In the genomic region with DNA sequence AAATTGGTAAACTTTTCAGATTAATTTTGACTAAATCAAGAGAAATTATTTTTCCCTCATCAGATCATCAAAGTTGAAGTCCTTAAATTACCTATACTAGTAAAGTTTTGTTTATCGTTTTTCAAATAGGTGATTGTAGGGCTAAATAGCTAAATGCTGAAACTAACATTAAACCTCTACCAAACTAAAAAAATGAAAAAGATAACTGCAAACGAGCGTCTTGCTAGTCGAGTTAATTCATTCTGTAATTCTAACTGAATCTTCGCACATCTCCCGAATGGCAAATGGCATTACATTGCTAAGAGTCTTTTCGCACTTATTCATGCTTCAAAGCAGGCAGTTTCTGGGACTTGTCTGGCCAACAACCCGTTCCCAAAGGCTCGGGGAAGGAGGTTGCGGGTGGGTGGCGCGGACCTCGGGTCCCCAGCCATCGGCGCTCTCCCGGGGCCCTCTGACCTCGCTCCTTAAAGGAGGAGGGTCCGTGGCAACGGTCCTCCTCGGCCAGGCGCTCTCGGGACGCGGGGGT, we compare ENCODE assay signal across 8 cellular contexts. TPM values are rescaled to one million over a fixed set of nuclear protein-coding genes. Genes with fewer than 3 reads are reported as not detected.
DNase-seq lines count a peak whose midpoint lies in the region; ATAC-seq, FAIRE-seq and TF ChIP-seq lines count a peak whose summit lies in the region.

No MANE protein-coding gene starts in this region.

- H3K36me3 ChIP-seq in GM12878 (ENCODE audit: control insufficient read depth in 2 of 2, insufficient read depth in 2 of 2, low read length in 1 of 2): no peaks in the 10 kb centered on the region
- no peaks in the 10 kb centered on the region for H3K36me3 ChIP-seq in tibial artery

- no peak for TF ChIP-seq EP300 in GM12878 (IDR thresholded peaks at IDR 0.05; ENCODE audit: borderline replicate concordance in 1 of 2, control insufficient read depth in 1 of 2, low read depth in 2 of 2, low read length in 2 of 2)

- no peaks in the 10 kb centered on the region for H4K20me1 ChIP-seq in GM12878 (ENCODE audit: control insufficient read depth, insufficient read depth)

- H2AFZ ChIP-seq in GM12878 (ENCODE audit: control insufficient read depth, low read depth, low read length): peak overlapping the region; percentile 77; the same call in 1 of the 2 replicates

- CTCF ChIA-PET in AG04449 (lab: Yijun Ruan, JAX) (interaction anchor here (1.0 to 2.0 kb wide), 16 partner anchors 12 to 290 kb away, joined by 3 to 22 read pairs (median 4); partner anchors contain the start of gene PREP), GM12878 (lab: Yijun Ruan, JAX) (no interaction called here)

- H3K4me1 ChIP-seq in GM12878 (ENCODE audit: control insufficient read depth, insufficient read depth, low read length) (no peaks in the 10 kb centered on the region), tibial artery (peaks cover 0 to 5% (median 0%) of the 10 kb centered on the region in 4 donors)

- WGBS in GM12878 (ENCODE audit: insufficient coverage, insufficient replicate concordance, low lambda C conversion rate, missing lambda C conversion rate): 50% methylated on average over 24 of the region's 24 CpGs
- 24 to 27% methylated on average over 15 to 16 of the region's 24 CpGs for WGBS in lower leg skin, 2 donors

- RAD21 ChIA-PET in GM12878 (lab: Charles Lee; ENCODE audit: unreplicated experiment): no interaction called here

- H3K4me3 ChIP-seq in AG04449 (ENCODE audit: low read depth, low read length) (peak overlapping the region; percentile 74), GM12878 (peak overlapping the region; percentile 67; the same call in 1 of the 2 replicates), lower leg skin (ENCODE audit: low read depth, poor library complexity, severe bottlenecking) (peak overlapping the region; percentile 49), tibial artery (peak overlapping the region; percentile 79 to 82)

- no peak for TF ChIP-seq POLR2A in GM12878 (IDR thresholded peaks at IDR 0.05; ENCODE audit: low read depth, low read length)
- TF ChIP-seq POLR2A in lower leg skin (IDR thresholded peaks at IDR 0.05): no peak

- no peak overlapping the region for H3K9ac ChIP-seq in GM12878 (ENCODE audit: control insufficient read depth, insufficient read depth, low read length)

- DNase-seq in AG04449 (ENCODE audit: low read depth, low spot score) (no peak), HCEC 1CT (peak; percentile 28), GM12878 (ENCODE audit: low read depth, low spot score) (no peak), lower leg skin (ENCODE audit: low spot score in 2 of 2) (no peak), tibial artery (no peak), NCI-H2029 (lab: John Stamatoyannopoulos, UW) (no peak)

- POLR2A ChIA-PET in AG04449 (lab: Yijun Ruan, JAX) (no interaction called here), GM12878 (lab: Charles Lee) (no interaction called here)

- no peak overlapping the region for H3K27ac ChIP-seq in GM12878 (ENCODE audit: control insufficient read depth, insufficient read depth)
- peak overlapping the region; percentile 82 to 85 for H3K27ac ChIP-seq in tibial artery

- TF ChIP-seq CTCF in AG04449 (IDR thresholded peaks at IDR 0.05; ENCODE audit: insufficient read depth, low read length, missing control alignments) (no peak), GM12878 (IDR thresholded peaks at IDR 0.05 in 2 of 3, conservative IDR thresholded peaks at IDR 0.05 in 1 of 3; ENCODE audit: control insufficient read depth in 2 of 3, extremely low read depth in 1 of 3, insufficient read depth in 1 of 3, low read depth in 3 of 3, low read length in 3 of 3) (no peak), lower leg skin (IDR thresholded peaks at IDR 0.05) (no peak), tibial artery (IDR thresholded peaks at IDR 0.05) (no peak)

- in situ Hi-C loops in GM12878 (cut with MboI): no loop called here

- BruUV-seq in GM12878 (replicated peaks; lab: Mats Ljungman, UMichigan): no TSS peak

- ATAC-seq in GM12878 (no peak), GM19351 (IDR thresholded peaks at IDR 0.05; ENCODE audit: unreplicated experiment) (no peak), HG03565 (IDR thresholded peaks at IDR 0.05; ENCODE audit: unreplicated experiment) (no peak)

- SMC1A ChIA-PET in GM12878 (lab: Charles Lee; ENCODE audit: uncharacterized antibody, unreplicated experiment): no interaction called here

- no peaks in the 10 kb centered on the region for H3K79me2 ChIP-seq in GM12878 (ENCODE audit: control insufficient read depth, insufficient read depth, low read length)

- intact Hi-C loops in GM12878 (cut with micrococcal nuclease; ENCODE audit: unreplicated experiment) (no loop called here), lower leg skin (cut with DNase I; ENCODE audit: low total_unique reads) (no loop called here), tibial artery (cut with DNase I; ENCODE audit: low total_unique reads) (no loop called here)

- H3K9me3 ChIP-seq in GM12878 (replicated peaks; ENCODE audit: control insufficient read depth, insufficient read depth, low read length): no peaks in the 10 kb centered on the region
- H3K9me3 ChIP-seq in tibial artery: no peaks in the 10 kb centered on the region

- FAIRE-seq in GM12878 (lab: Jason Lieb, UNC): no peak

- TF ChIP-seq RAD21 in GM12878 (IDR thresholded peaks at IDR 0.05; ENCODE audit: insufficient read depth, low read depth, low read length): no peak

- H3K4me2 ChIP-seq in GM12878 (ENCODE audit: control insufficient read depth, insufficient read depth): peak overlapping the region; percentile 88

- H3K27me3 ChIP-seq in GM12878 (replicated peaks in 1 of 2; ENCODE audit: control insufficient read depth in 2 of 2, insufficient read depth in 2 of 2, low read length in 1 of 2) (peaks cover 2 to 18% of the 10 kb centered on the region in 2 experiments; a peak in 3 of 4 replicates), tibial artery (no peaks in the 10 kb centered on the region)

TF ChIP-seq in GM12878, 131 proteins besides CTCF, POLR2A, EP300 and RAD21 (continues in another document):
- no peak for TF ChIP-seq ELK1 (IDR thresholded peaks at IDR 0.05; ENCODE audit: low read depth, low read length)
- TF ChIP-seq, protein P1, sequence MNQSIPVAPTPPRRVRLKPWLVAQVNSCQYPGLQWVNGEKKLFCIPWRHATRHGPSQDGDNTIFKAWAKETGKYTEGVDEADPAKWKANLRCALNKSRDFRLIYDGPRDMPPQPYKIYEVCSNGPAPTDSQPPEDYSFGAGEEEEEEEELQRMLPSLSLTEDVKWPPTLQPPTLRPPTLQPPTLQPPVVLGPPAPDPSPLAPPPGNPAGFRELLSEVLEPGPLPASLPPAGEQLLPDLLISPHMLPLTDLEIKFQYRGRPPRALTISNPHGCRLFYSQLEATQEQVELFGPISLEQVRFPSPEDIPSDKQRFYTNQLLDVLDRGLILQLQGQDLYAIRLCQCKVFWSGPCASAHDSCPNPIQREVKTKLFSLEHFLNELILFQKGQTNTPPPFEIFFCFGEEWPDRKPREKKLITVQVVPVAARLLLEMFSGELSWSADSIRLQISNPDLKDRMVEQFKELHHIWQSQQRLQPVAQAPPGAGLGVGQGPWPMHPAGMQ (IDR thresholded peaks at IDR 0.05; ENCODE audit: borderline replicate concordance): no peak
- TF ChIP-seq ZNF622 (IDR thresholded peaks at IDR 0.05): no peak
- no peak for TF ChIP-seq CHD1 (IDR thresholded peaks at IDR 0.05; ENCODE audit: low read depth, low read length)

RNA-seq across cellular contexts. Expression of gene POPDC3, which starts 43.8 kb away (rescaled TPM):
- total RNA-seq in GM12878 (2013; cell fraction: nucleolus; rRNA removed): not detected in 2 replicates
- total RNA-seq in GM12878 (2014; rRNA removed): not detected in 2 replicates
- not detected in 2 replicates for total RNA-seq in GM12878 (2014; rRNA removed; fragmentation: Illumina TruSeq; extraction: Trizol)
- not detected in 2 replicates for total RNA-seq in GM12878 (2021)
- polyA plus RNA-seq in GM12878 (2011; ENCODE audit: low read depth): not detected
- 1.6 TPM in 2 replicates for polyA plus RNA-seq in GM12878 (2011; rRNA removed)
- 0.52 and 1.5 TPM in 2 replicates for polyA plus RNA-seq in GM12878 (2011; cell fraction: cytosol; rRNA removed)
- 0.73 and 0.96 TPM in 2 replicates for polyA plus RNA-seq in GM12878 (2011; cell fraction: nucleus; rRNA removed)
- polyA plus RNA-seq in GM12878 (2012): 0.28 TPM in 1 of 2 replicates, not detected in the other
- polyA plus RNA-seq in GM12878 (2014; fragmentation: Illumina TruSeq; extraction: Trizol): not detected in 2 replicates
- polyA plus RNA-seq in GM12878 (2014; fragmentation: Nextera tagmentation; extraction: Ambion mirVana): not detected
- not detected in 2 replicates for polyA plus RNA-seq in GM12878 (2014; rRNA removed)
- not detected for polyA plus RNA-seq in GM12878 (2016; fragmentation: Nextera tagmentation; extraction: Ambion mirVana)
- polyA minus RNA-seq in GM12878 (2011; rRNA and poly(A)+ RNA removed): 0.66 and 0.98 TPM in 2 replicates
- not detected in 2 replicates for polyA minus RNA-seq in GM12878 (2011; cell fraction: cytosol; rRNA and poly(A)+ RNA removed)
- polyA minus RNA-seq in GM12878 (2011; cell fraction: nucleus; rRNA and poly(A)+ RNA removed): not detected in 2 replicates
- total RNA-seq in lower leg skin: not detected
